Comparison of ENCODE assay signal across 8 cellular contexts in the genomic region with DNA sequence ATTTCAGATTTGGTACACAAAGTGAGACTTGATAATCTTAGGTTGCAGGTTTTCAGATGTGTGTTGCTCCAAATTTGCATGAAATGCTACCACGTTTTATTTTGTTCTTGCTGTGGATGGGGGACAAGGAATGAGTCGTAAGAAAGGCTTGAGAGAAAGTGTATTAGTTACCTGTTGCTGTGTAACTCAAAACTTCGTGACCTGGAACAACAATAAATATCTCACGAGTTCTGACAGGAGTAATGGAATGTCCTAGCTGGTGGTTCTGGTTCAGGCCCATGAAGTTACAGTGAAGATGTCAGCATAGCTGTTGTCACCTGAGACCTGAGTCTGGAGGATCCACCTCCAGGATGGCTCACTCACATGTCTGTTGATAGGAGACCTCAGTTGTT. TPM values are rescaled to one million over a fixed set of nuclear protein-coding genes. Genes with fewer than 3 reads are reported as not detected.
DNase-seq lines count a peak whose midpoint lies in the region; ATAC-seq and TF ChIP-seq lines count a peak whose summit lies in the region.

No MANE protein-coding gene starts in this region.

- DNase-seq in CD14-positive monocyte (ENCODE audit: low spot score), result no peak
- no peak for DNase-seq in LNCaP clone FGC (ENCODE audit: low read depth)
- DNase-seq in neural crest cell (ENCODE audit: low read depth, low spot score), result no peak
- DNase-seq in effector CD8-positive, alpha-beta T cell (lab: John Stamatoyannopoulos, UW), result no peak
- DNase-seq in middle frontal gyrus (ENCODE audit: extremely low spot score, low spot score), result no peak

- ATAC-seq in GM19467 (IDR thresholded peaks at IDR 0.05; ENCODE audit: unreplicated experiment), result no peak
- ATAC-seq in GM21529 (IDR thresholded peaks at IDR 0.05; ENCODE audit: unreplicated experiment), result no peak

- intact Hi-C loops in CD14-positive monocyte (cut with micrococcal nuclease), result loop anchor here (5.0 kb wide), 1 partner anchor 98 kb away; the partner anchor contains the start of gene ZNF274 (in 2 of the 2)
- intact Hi-C loops in dendritic cell treated with granulocyte-macrophage colony-stimulating factor and Interleukin-4, amounts not matched to agents 40 ng/mL and 50 ng/mL, for 4 days (cut with micrococcal nuclease), result loop anchor here (1.0 to 5.0 kb wide), 2 partner anchors 25 to 98 kb away; partner anchors contain the start of genes ERVK3-1 and ZNF274

- H3K4me1 Mint-ChIP-seq in CD14-positive monocyte (peaks cover 20% of the 10 kb centered on the region), neural crest cell (peaks cover 35% of the 10 kb centered on the region)
- peaks cover 22% of the 10 kb centered on the region for H3K4me1 Mint-ChIP-seq in dendritic cell treated with granulocyte-macrophage colony-stimulating factor and Interleukin-4, amounts not matched to agents 40 ng/mL and 50 ng/mL, for 4 days (ENCODE audit: low read depth)

- TF ChIP-seq CTCF in CD14-positive monocyte (IDR thresholded peaks at IDR 0.05) (no peak), LNCaP clone FGC (IDR thresholded peaks at IDR 0.05; ENCODE audit: control insufficient read depth, extremely low read depth, insufficient read depth) (no peak), neural crest cell (conservative IDR thresholded peaks at IDR 0.05) (no peak)

- H3K27ac Mint-ChIP-seq in CD14-positive monocyte (peak overlapping the region in 1 of 7 donors; percentile 95), neural crest cell (ENCODE audit: unreplicated experiment) (peak overlapping the region; percentile 97)
- peak overlapping the region; percentile 96 for H3K27ac Mint-ChIP-seq in dendritic cell treated with granulocyte-macrophage colony-stimulating factor and Interleukin-4, amounts not matched to agents 40 ng/mL and 50 ng/mL, for 4 days

- peak overlapping the region; percentile 92 to 95 for H3K4me3 Mint-ChIP-seq in CD14-positive monocyte
- H3K4me3 Mint-ChIP-seq in dendritic cell treated with granulocyte-macrophage colony-stimulating factor and Interleukin-4, amounts not matched to agents 40 ng/mL and 50 ng/mL, for 4 days, result peak overlapping the region; percentile 90
- peak overlapping the region; percentile 99 for H3K4me3 Mint-ChIP-seq in neural crest cell

- peaks cover 38 to 86% (median 71%) of the 10 kb centered on the region in 7 donors for H3K9me3 Mint-ChIP-seq in CD14-positive monocyte
- peaks cover 73% of the 10 kb centered on the region for H3K9me3 Mint-ChIP-seq in dendritic cell treated with granulocyte-macrophage colony-stimulating factor and Interleukin-4, amounts not matched to agents 40 ng/mL and 50 ng/mL, for 4 days
- peaks cover 8% of the 10 kb centered on the region for H3K9me3 Mint-ChIP-seq in neural crest cell

- H3K27me3 Mint-ChIP-seq in CD14-positive monocyte (ENCODE audit: low read depth in 3 of 3) (peaks cover 0 to 2% (median 0%) of the 10 kb centered on the region in 3 donors), neural crest cell (ENCODE audit: low read depth) (peaks cover 5% of the 10 kb centered on the region)
- H3K27me3 Mint-ChIP-seq in dendritic cell treated with granulocyte-macrophage colony-stimulating factor and Interleukin-4, amounts not matched to agents 40 ng/mL and 50 ng/mL, for 4 days, result no peaks in the 10 kb centered on the region

- peak overlapping the region; percentile 95 for H3K4me3 ChIP-seq in LNCaP clone FGC (ENCODE audit: low read depth, low read length)

- H3K36me3 Mint-ChIP-seq in CD14-positive monocyte, result peaks cover 30 to 33% of the 10 kb centered on the region in 2 donors
- H3K36me3 Mint-ChIP-seq in dendritic cell treated with granulocyte-macrophage colony-stimulating factor and Interleukin-4, amounts not matched to agents 40 ng/mL and 50 ng/mL, for 4 days (ENCODE audit: low read depth), result peaks cover 82% of the 10 kb centered on the region
- peaks cover 60% of the 10 kb centered on the region for H3K36me3 Mint-ChIP-seq in neural crest cell (ENCODE audit: low read depth)

RNA-seq across cellular contexts. Expression of gene ZNF8, which starts 1.2 kb away (rescaled TPM):
- under 1 TPM; 0.05 to 0.25 TPM for polyA plus RNA-seq in CD14-positive monocyte
- total RNA-seq in neural crest cell, result 20.0 and 20.5 TPM in 2 replicates

RNA-seq across cellular contexts. Expression of gene ERVK3-1, which starts 25.3 kb away (rescaled TPM):
- 10 to 100 TPM; 34.6 to 38.8 TPM for polyA plus RNA-seq in CD14-positive monocyte
- 46.4 and 47.6 TPM in 2 replicates for total RNA-seq in neural crest cell

RNA-seq across cellular contexts. Expression of gene ZSCAN22, which starts 46.9 kb away (rescaled TPM):
- polyA plus RNA-seq in CD14-positive monocyte, result under 1 TPM; 0.58 to 0.99 TPM
- total RNA-seq in neural crest cell, result 6.2 and 6.3 TPM in 2 replicates

RNA-seq across cellular contexts. Expression of gene ZNF544, which starts 51.2 kb away (rescaled TPM):
- polyA plus RNA-seq in CD14-positive monocyte, result 1 to 10 TPM; 1.5 to 2.2 TPM
- 47.4 and 56.1 TPM in 2 replicates for total RNA-seq in neural crest cell
